ENCODE assay signal across 1 cellular context in genomic region chr2:96326564-96326963, GRCh38.
A peak's percentile ranks its signal among the peaks of the same experiment; 100 is the strongest.
TF ChIP-seq lines count a peak whose summit lies in the region.

No MANE protein-coding gene starts in this region.

TF ChIP-seq in K562, 482 proteins besides CTCF, POLR2A, EP300 and RAD21:
- TF ChIP-seq THRA (IDR thresholded peaks at IDR 0.05) (no peak), BRF2 (IDR thresholded peaks at IDR 0.05; ENCODE audit: borderline replicate concordance, insufficient read depth, insufficient read length) (no peak), FOXJ3 (CRISPR knock-in tag; IDR thresholded peaks at IDR 0.05) (no peak), CBFA2T3 (IDR thresholded peaks at IDR 0.05) (peak; percentile 20), GABPA (tag; conservative IDR thresholded peaks at IDR 0.05; ENCODE audit: low read depth) (no peak), E4F1 (CRISPR knock-in tag; IDR thresholded peaks at IDR 0.05; ENCODE audit: borderline replicate concordance) (no peak), MED1 (CRISPR knock-in tag; IDR thresholded peaks at IDR 0.05; ENCODE audit: borderline replicate concordance) (no peak), ZNF778 (CRISPR knock-in tag; IDR thresholded peaks at IDR 0.05) (no peak)
